ENCODE assay signal across 12 cellular contexts in genomic region chr3:113153499-113154107, GRCh38. TPM values are rescaled to one million over a fixed set of nuclear protein-coding genes. Genes with fewer than 3 reads are reported as not detected.
DNase-seq lines count a peak whose midpoint lies in the region; ATAC-seq and TF ChIP-seq lines count a peak whose summit lies in the region.
"Had no signal": no experiment of that assay in that cellular context is flagged by ENCODE, and none has a peak within 500 bp of the region (broad histone marks: within the 10 kb centered on the region; RNA-seq: fewer than 3 reads in every experiment).

No MANE protein-coding gene starts in this region.

- peaks cover 0 to 3% (median 0%) of the 10 kb centered on the region in 5 experiments for H3K9me3 Mint-ChIP-seq in brain
- H3K9me3 Mint-ChIP-seq in activated CD4-positive, alpha-beta T cell treated with anti-CD3 and anti-CD28 coated beads, Interleukin-2, amount 10 ng/mL, durations not matched to agents 7 days and 5 days, result no peaks in the 10 kb centered on the region

- ATAC-seq in GM19468 (IDR thresholded peaks at IDR 0.05; ENCODE audit: extremely low read depth, unreplicated experiment), result peak; percentile 74
- ATAC-seq in HG03039 (IDR thresholded peaks at IDR 0.05; ENCODE audit: unreplicated experiment), result peak; percentile 80

- H3K36me3 Mint-ChIP-seq in brain, result no peaks in the 10 kb centered on the region
- H3K36me3 Mint-ChIP-seq in activated CD4-positive, alpha-beta T cell treated with anti-CD3 and anti-CD28 coated beads, Interleukin-2, amount 10 ng/mL, durations not matched to agents 7 days and 5 days (ENCODE audit: low read depth), result no peaks in the 10 kb centered on the region

- H3K4me3 Mint-ChIP-seq in brain, result no peak overlapping the region
- H3K4me3 Mint-ChIP-seq in activated CD4-positive, alpha-beta T cell treated with anti-CD3 and anti-CD28 coated beads, Interleukin-2, amount 10 ng/mL, durations not matched to agents 7 days and 5 days, result no peak overlapping the region

- CTCF ChIA-PET in activated CD4-positive, alpha-beta T cell treated with anti-CD3 and anti-CD28 coated beads, Interleukin-2, amount 10 ng/mL, durations not matched to agents 7 days and 5 days (lab: Charles Lee), result interaction anchor here (0.6 kb wide), 2 partner anchors 453 to 649 kb away, joined by 3 read pairs; no protein-coding TSS in a partner anchor

- peak; percentile 7 for DNase-seq in AG08395 (ENCODE audit: low spot score)
- no peak for DNase-seq in NCI-H1048 (lab: John Stamatoyannopoulos, UW)
- DNase-seq in activated CD4-positive, alpha-beta T cell treated with anti-CD3 and anti-CD28 coated beads, Interleukin-2, amount 10 ng/mL, durations not matched to agents 7 days and 5 days, result no peak
- no peak for DNase-seq in stimulated activated naive CD4-positive, alpha-beta T cell (lab: John Stamatoyannopoulos, UW)
- DNase-seq in NCI-H2081 (lab: John Stamatoyannopoulos, UW), result no peak
- DNase-seq: ACHN, cortex of kidney, glutamatergic neuron, Karpas-422 had no signal

- H3K27ac Mint-ChIP-seq in brain, result peak overlapping the region in 3 of 5 experiments; percentile 50 to 91 (median 73)
- no peak overlapping the region for H3K27ac Mint-ChIP-seq in activated CD4-positive, alpha-beta T cell treated with anti-CD3 and anti-CD28 coated beads, Interleukin-2, amount 10 ng/mL, durations not matched to agents 7 days and 5 days

- POLR2A ChIA-PET in activated CD4-positive, alpha-beta T cell treated with anti-CD3 and anti-CD28 coated beads, Interleukin-2, amount 10 ng/mL, durations not matched to agents 7 days and 5 days (lab: Charles Lee), result no interaction called here

- peaks cover 59% of the 10 kb centered on the region for H3K4me1 Mint-ChIP-seq in brain
- H3K4me1 Mint-ChIP-seq in activated CD4-positive, alpha-beta T cell treated with anti-CD3 and anti-CD28 coated beads, Interleukin-2, amount 10 ng/mL, durations not matched to agents 7 days and 5 days, result no peaks in the 10 kb centered on the region

- no peaks in the 10 kb centered on the region for H3K27me3 Mint-ChIP-seq in brain
- H3K27me3 Mint-ChIP-seq in activated CD4-positive, alpha-beta T cell treated with anti-CD3 and anti-CD28 coated beads, Interleukin-2, amount 10 ng/mL, durations not matched to agents 7 days and 5 days, result no peaks in the 10 kb centered on the region

- TF ChIP-seq CTCF in brain (conservative IDR thresholded peaks at IDR 0.05), result no peak

RNA-seq across cellular contexts. Expression of gene BOC, which starts 57.8 kb away (rescaled TPM):
- polyA plus RNA-seq in brain (ENCODE audit: insufficient read depth, low read depth, low replicate concordance), result 23.3 TPM
- not detected for total RNA-seq in activated CD4-positive, alpha-beta T cell treated with anti-CD3 and anti-CD28 coated beads, Interleukin-2, amount 10 ng/mL, durations not matched to agents 7 days and 5 days
